ENCODE assay signal across 8 cellular contexts in genomic region chr11:66267039-66267378, GRCh38. TPM values are rescaled to one million over a fixed set of nuclear protein-coding genes. Genes with fewer than 3 reads are reported as not detected.
DNase-seq lines count a peak whose midpoint lies in the region; ATAC-seq and TF ChIP-seq lines count a peak whose summit lies in the region.

No MANE protein-coding gene starts in this region.

- no peak overlapping the region for H3K18ac ChIP-seq in trophoblast cell (ENCODE audit: low read length)

- peak overlapping the region; percentile 25 for H4K8ac ChIP-seq in trophoblast cell (ENCODE audit: low read depth, low read length)

- no peak overlapping the region for H4K91ac ChIP-seq in trophoblast cell (ENCODE audit: low read depth, low read length)

- H3K27me3 ChIP-seq in DOHH2 (ENCODE audit: control insufficient read depth, low read length): no peaks in the 10 kb centered on the region
- H3K27me3 ChIP-seq in trophoblast cell (ENCODE audit: insufficient read depth, low read length): no peaks in the 10 kb centered on the region

- H3K4me2 ChIP-seq in DOHH2 (ENCODE audit: low read length) (peak overlapping the region; percentile 64), trophoblast cell (ENCODE audit: low read length) (peak overlapping the region; percentile 75)

- no peak overlapping the region for H2BK5ac ChIP-seq in trophoblast cell (ENCODE audit: low read depth, low read length, poor library complexity)

- no peak overlapping the region for H2AK5ac ChIP-seq in trophoblast cell (ENCODE audit: low read length)

- H3K14ac ChIP-seq in trophoblast cell (ENCODE audit: low read length): no peak overlapping the region

- H3K27ac ChIP-seq in DOHH2 (ENCODE audit: low read depth, low read length) (no peak overlapping the region), VCaP (peak overlapping the region; percentile 96), trophoblast cell (ENCODE audit: low read depth, low read length) (no peak overlapping the region)

- no peak overlapping the region for H3K4ac ChIP-seq in trophoblast cell (ENCODE audit: low read depth, low read length)

- H3K79me1 ChIP-seq in trophoblast cell (ENCODE audit: low read length): peaks cover 15% of the 10 kb centered on the region

- peak overlapping the region; percentile 96 for H3K4me3 ChIP-seq in DOHH2 (ENCODE audit: low read length)
- peak overlapping the region; percentile 68 for H3K4me3 ChIP-seq in fibroblast of the aortic adventitia (ENCODE audit: low read depth, low read length)
- H3K4me3 ChIP-seq in trophoblast cell (ENCODE audit: low read depth, low read length): no peak overlapping the region

- H3K36me3 ChIP-seq in DOHH2 (ENCODE audit: control insufficient read depth, low read length) (peaks cover 72% of the 10 kb centered on the region), trophoblast cell (ENCODE audit: control insufficient read depth in 1 of 2, insufficient read depth in 2 of 2, low read length in 2 of 2) (peaks cover 58 to 60% of the 10 kb centered on the region in 2 experiments)

- H3K9ac ChIP-seq in trophoblast cell (ENCODE audit: low read length): no peak overlapping the region

- no peaks in the 10 kb centered on the region for H3K9me2 ChIP-seq in DOHH2 (replicated peaks; ENCODE audit: control insufficient read depth, low read length)

- TF ChIP-seq CTCF in DOHH2 (IDR thresholded peaks at IDR 0.05; ENCODE audit: low read depth, low read length, poor library complexity, severe bottlenecking) (no peak), VCaP (conservative IDR thresholded peaks at IDR 0.05) (0 out of 2 replicates have a peak, but pooled peaks have one; percentile 21), fibroblast of the aortic adventitia (IDR thresholded peaks at IDR 0.05; ENCODE audit: insufficient read depth, low read length) (no peak)

- no peak for DNase-seq in fibroblast of the aortic adventitia (ENCODE audit: low read depth)
- no peak for DNase-seq in trophoblast cell
- no peak for DNase-seq in NCI-H1436 treated with DMSO at 0.1 percent for 48 hours (lab: John Stamatoyannopoulos, UW)
- no peak for DNase-seq in cerebellar cortex (ENCODE audit: low spot score)

- H3K23ac ChIP-seq in trophoblast cell (ENCODE audit: low read length): no peak overlapping the region

- H2BK120ac ChIP-seq in trophoblast cell (ENCODE audit: insufficient read depth, low read length, poor library complexity): no peak overlapping the region

- H4K12ac ChIP-seq in trophoblast cell (ENCODE audit: low read depth, low read length): peak overlapping the region; percentile 19

- H3K4me1 ChIP-seq in DOHH2 (ENCODE audit: control insufficient read depth, low read length): peaks cover 20% of the 10 kb centered on the region
- no peaks in the 10 kb centered on the region for H3K4me1 ChIP-seq in trophoblast cell (ENCODE audit: control insufficient read depth in 1 of 2, insufficient read depth in 2 of 2, low read length in 2 of 2)

- no peak overlapping the region for H2BK12ac ChIP-seq in trophoblast cell (ENCODE audit: low read length)

- WGBS in trophoblast cell (ENCODE audit: extremely low coverage, insufficient coverage, insufficient read length): no CpG with 5 or more reads among the region's 13 CpGs

- no peak overlapping the region for H2AFZ ChIP-seq in trophoblast cell (ENCODE audit: insufficient read depth, low read length, poor library complexity)

- ATAC-seq in GM19463 (IDR thresholded peaks at IDR 0.05; ENCODE audit: unreplicated experiment) (no peak), HG02642 (IDR thresholded peaks at IDR 0.05; ENCODE audit: poor library complexity, unreplicated experiment) (no peak)

- no peaks in the 10 kb centered on the region for H3K9me3 ChIP-seq in DOHH2 (ENCODE audit: control insufficient read depth, insufficient read depth, low read length)
- H3K9me3 ChIP-seq in trophoblast cell (ENCODE audit: insufficient read depth, low read depth, low read length): no peaks in the 10 kb centered on the region

- H3K79me2 ChIP-seq in DOHH2 (ENCODE audit: control insufficient read depth, low read length) (peaks cover 26% of the 10 kb centered on the region), trophoblast cell (ENCODE audit: control insufficient read depth, insufficient read depth, low read length, poor library complexity) (peaks cover 10% of the 10 kb centered on the region)

- peaks cover 5% of the 10 kb centered on the region for H3F3A ChIP-seq in DOHH2 (ENCODE audit: control insufficient read depth, insufficient read depth)

- H4K20me1 ChIP-seq in DOHH2 (ENCODE audit: control insufficient read depth, insufficient read depth, low read depth, low read length): peaks cover 5% of the 10 kb centered on the region

RNA-seq across cellular contexts. Expression of gene RAB1B, which starts 1.4 kb away (rescaled TPM):
- total RNA-seq in fibroblast of the aortic adventitia (ENCODE audit: low replicate concordance): 69.1 and 85.1 TPM in 2 replicates
- polyA plus RNA-seq in trophoblast cell (2013): 160 and 162 TPM in 2 replicates

RNA-seq across cellular contexts. Expression of gene KLC2, which starts 9.5 kb away (rescaled TPM):
- total RNA-seq in fibroblast of the aortic adventitia (ENCODE audit: low replicate concordance): 11.5 and 15.9 TPM in 2 replicates
- 28.2 and 28.4 TPM in 2 replicates for polyA plus RNA-seq in trophoblast cell (2013)

RNA-seq across cellular contexts. Expression of gene CNIH2, which starts 11.0 kb away (rescaled TPM):
- 1.1 TPM in 1 of 2 replicates, not detected in the other for total RNA-seq in fibroblast of the aortic adventitia (ENCODE audit: low replicate concordance)
- 4.7 and 5.3 TPM in 2 replicates for polyA plus RNA-seq in trophoblast cell (2013)

RNA-seq across cellular contexts. Expression of gene YIF1A, which starts 21.9 kb away (rescaled TPM):
- total RNA-seq in fibroblast of the aortic adventitia (ENCODE audit: low replicate concordance): 35.0 and 119 TPM in 2 replicates
- 225 and 238 TPM in 2 replicates for polyA plus RNA-seq in trophoblast cell (2013)

RNA-seq across cellular contexts. Expression of gene TMEM151A, which starts 24.7 kb away (rescaled TPM):
- 0.27 and 0.41 TPM in 2 replicates for total RNA-seq in fibroblast of the aortic adventitia (ENCODE audit: low replicate concordance)
- polyA plus RNA-seq in trophoblast cell (2013): 0.10 and 0.12 TPM in 2 replicates
